Comparison of ENCODE assay signal across 22 cellular contexts in the genomic region with DNA sequence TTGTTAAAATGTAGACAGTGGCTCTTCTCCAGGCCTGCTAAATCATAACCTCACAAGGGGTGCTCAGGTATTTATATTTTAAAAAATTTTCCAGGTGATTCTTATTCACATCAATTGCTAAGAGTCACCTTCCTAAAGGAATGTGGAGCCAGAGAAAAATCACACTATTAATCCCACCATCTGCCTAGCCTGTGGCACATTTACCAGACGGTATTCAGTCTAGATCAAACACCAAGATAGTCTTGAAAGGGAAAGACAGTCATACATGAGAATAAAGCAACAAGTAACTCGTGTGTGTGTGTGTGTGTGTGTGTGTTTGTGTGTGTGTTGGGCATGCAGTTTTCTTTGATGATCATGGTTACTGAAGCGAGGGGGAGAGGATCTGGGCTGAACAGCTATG. TPM values are rescaled to one million over a fixed set of nuclear protein-coding genes. Genes with fewer than 3 reads are reported as not detected.
"Had no signal": no experiment of that assay in that cellular context is flagged by ENCODE, and none has a peak within 500 bp of the region (broad histone marks: within the 10 kb centered on the region; RNA-seq: fewer than 3 reads in every experiment).

No MANE protein-coding gene starts in this region.

- H3K79me2 ChIP-seq: hepatocyte had no signal

- H3K4me2 ChIP-seq: hepatocyte had no signal

- H2AFZ ChIP-seq: hepatocyte had no signal

- DNase-seq: dermis blood vessel endothelial cell; dorsolateral prefrontal cortex; effector CD4-positive, alpha-beta T cell; effector memory CD4-positive, alpha-beta T cell; heart left ventricle; hypothalamus; immature natural killer cell; left cardiac atrium; left lung; left ventricle myocardium superior; lower lobe of right lung; mesenchymal stem cell; mucosa of descending colon had no signal

- H3K4me1 ChIP-seq: foreskin keratinocyte, left lung, lower lobe of right lung had no signal

- H3K27me3 ChIP-seq: dorsolateral prefrontal cortex, esophagus muscularis mucosa, foreskin keratinocyte, gastroesophageal sphincter, heart left ventricle, hepatocyte, left lung had no signal

- H3K27ac ChIP-seq: coronary artery, dorsolateral prefrontal cortex, esophagus muscularis mucosa, foreskin keratinocyte, gastroesophageal sphincter, heart left ventricle, hepatocyte, left lung, lower lobe of right lung had no signal

- FAIRE-seq: colon, endothelial cell of umbilical vein, frontal cortex had no signal

- H3K4me3 ChIP-seq: coronary artery, dorsolateral prefrontal cortex, esophagus muscularis mucosa, gastroesophageal sphincter, heart left ventricle, hepatocyte, left lung, lower lobe of right lung, mucosa of descending colon had no signal

- H3K36me3 ChIP-seq: esophagus muscularis mucosa, gastroesophageal sphincter, heart left ventricle, left lung, lower lobe of right lung had no signal

- H3K9me3 ChIP-seq: esophagus muscularis mucosa, gastroesophageal sphincter, heart left ventricle, left lung, lower lobe of right lung, mucosa of descending colon had no signal

RNA-seq across cellular contexts. Expression of gene DPT, which starts 2.2 kb away (rescaled TPM):
- polyA plus RNA-seq: endothelial cell of umbilical vein, foreskin keratinocyte, immature natural killer cell, keratinocyte had no signal
